Comparison of ENCODE assay signal across 25 cellular contexts in the genomic region with DNA sequence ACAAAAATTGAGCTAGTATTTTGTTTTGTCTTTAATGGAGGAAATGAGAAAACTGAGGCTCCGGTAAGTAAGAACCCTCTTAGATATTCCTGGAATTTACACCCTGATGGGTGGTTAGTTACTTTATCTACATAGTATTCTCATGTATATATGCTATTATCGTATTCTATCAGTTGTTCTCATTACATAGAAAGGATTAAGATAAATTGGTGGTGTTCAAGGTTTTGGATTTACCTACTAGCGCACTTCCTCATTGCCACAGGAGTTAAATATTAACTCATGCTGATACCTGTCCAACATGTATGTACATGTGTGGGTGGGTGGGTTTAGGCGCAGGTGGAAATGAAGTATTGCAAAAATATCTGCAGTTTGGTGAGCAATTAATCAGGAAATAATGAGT.
DNase-seq lines count a peak whose midpoint lies in the region; ATAC-seq, FAIRE-seq and TF ChIP-seq lines count a peak whose summit lies in the region.
"Had no signal": no experiment of that assay in that cellular context is flagged by ENCODE, and none has a peak within 500 bp of the region (broad histone marks: within the 10 kb centered on the region; RNA-seq: fewer than 3 reads in every experiment).

No MANE protein-coding gene starts in this region.

- H3K9ac ChIP-seq in HUES6 (ENCODE audit: low read length) (no peak overlapping the region), H1 (replicated peaks in 1 of 4; ENCODE audit: extremely low read depth in 1 of 4, low read depth in 3 of 4, low read length in 3 of 4) (no peak overlapping the region), mesenchymal stem cell (ENCODE audit: low read length) (peak overlapping the region; percentile 68)

- WGBS in A549 (ENCODE audit: missing lambda C conversion rate): 74% methylated on average over 4 of the region's 4 CpGs
- 76% methylated on average over 4 of the region's 4 CpGs; no CpG with 5 or more reads in 1 of the 2 experiments for WGBS in H1 (ENCODE audit: extremely low coverage in 1 of 2, insufficient coverage in 1 of 2, insufficient read length in 1 of 2, insufficient replicate concordance in 2 of 2, low coverage in 1 of 2, low lambda C conversion rate in 2 of 2, missing lambda C conversion rate in 1 of 2), 2 experiments
- 77% methylated on average over 2 of the region's 4 CpGs for WGBS in mesenchymal stem cell

- H4K8ac ChIP-seq in H1 (ENCODE audit: extremely low read depth, insufficient read depth, low read length) (no peak overlapping the region), mesenchymal stem cell (ENCODE audit: low read length) (peak overlapping the region; percentile 60)

- H2AFZ ChIP-seq in H1 (ENCODE audit: low read length) (no peak overlapping the region), mesenchymal stem cell (ENCODE audit: low read depth, low read length) (no peak overlapping the region)

- FAIRE-seq in A549 (lab: Jason Lieb, UNC): no peak
- no peak for FAIRE-seq in H1 (lab: Jason Lieb, UNC)
- FAIRE-seq: A204.1, pancreas had no signal

- H3K27ac ChIP-seq in A549: peak overlapping the region in 1 of 2 experiments; percentile 35; a peak in 3 of 6 replicates
- H3K27ac ChIP-seq in HUES6 (ENCODE audit: low read depth, low read length): peak overlapping the region; percentile 38; the same call in 1 of the 2 replicates
- no peak overlapping the region for H3K27ac ChIP-seq in H1 (ENCODE audit: low read depth, low read length)
- H3K27ac ChIP-seq in mesenchymal stem cell (ENCODE audit: low read length, poor library complexity, severe bottlenecking): peak overlapping the region; percentile 64
- H3K27ac ChIP-seq: gastroesophageal sphincter, pancreas had no signal

- POLR2A ChIA-PET in A549 (lab: Yijun Ruan, JAX) (no interaction called here), H1 (lab: Charles Lee; ENCODE audit: partially characterized antibody) (no interaction called here)

- H2BK120ac ChIP-seq in H1 (replicated peaks; ENCODE audit: low read depth, low read length): no peak overlapping the region
- H2BK120ac ChIP-seq in mesenchymal stem cell (ENCODE audit: low read depth, low read length): no peak overlapping the region

- H2BK15ac ChIP-seq in H1 (ENCODE audit: low read length): no peak overlapping the region
- H2BK15ac ChIP-seq in mesenchymal stem cell (ENCODE audit: low read depth, poor library complexity, severe bottlenecking): no peak overlapping the region

- TF ChIP-seq EP300 in A549 (IDR thresholded peaks at IDR 0.05) (no peak), H1 (IDR thresholded peaks at IDR 0.05; ENCODE audit: borderline replicate concordance in 1 of 2, low read depth in 2 of 2, low read length in 2 of 2) (no peak)

- H2AK5ac ChIP-seq in H1 (ENCODE audit: low read depth, low read length): no peak overlapping the region
- no peak overlapping the region for H2AK5ac ChIP-seq in mesenchymal stem cell (ENCODE audit: low read length, severe bottlenecking)

- H3K23me2 ChIP-seq in H1 (ENCODE audit: low read depth, low read length): no peaks in the 10 kb centered on the region

- ATAC-seq in A549: no peak; a peak in 3 of 6 replicates
- ATAC-seq in HG03565 (IDR thresholded peaks at IDR 0.05; ENCODE audit: unreplicated experiment): no peak
- ATAC-seq: gastroesophageal sphincter; naive thymus-derived CD8-positive, alpha-beta T cell; right cardiac atrium had no signal

- H2BK5ac ChIP-seq in H1 (ENCODE audit: low read depth, low read length) (no peak overlapping the region), mesenchymal stem cell (ENCODE audit: low read depth, low read length, poor library complexity, severe bottlenecking) (no peak overlapping the region)

- no peak overlapping the region for H3K23ac ChIP-seq in H1 (ENCODE audit: insufficient read length)
- no peak overlapping the region for H3K23ac ChIP-seq in mesenchymal stem cell (ENCODE audit: low read length in 2 of 2)

- H3K27me3 ChIP-seq in HUES6 (ENCODE audit: control insufficient read depth, insufficient read depth, low read length) (no peaks in the 10 kb centered on the region), H1 (replicated peaks in 1 of 4; ENCODE audit: control insufficient read depth in 3 of 4, extremely low read depth in 1 of 4, insufficient read depth in 3 of 4, low read length in 3 of 4) (no peaks in the 10 kb centered on the region), mesenchymal stem cell (ENCODE audit: control insufficient read depth in 1 of 2, insufficient read depth in 1 of 2, low read length in 2 of 2) (no peaks in the 10 kb centered on the region)
- H3K27me3 ChIP-seq: gastroesophageal sphincter had no signal

- TF ChIP-seq CTCF in A549 (IDR thresholded peaks at IDR 0.05) (no peak), H1 (IDR thresholded peaks at IDR 0.05; ENCODE audit: control extremely low read depth in 1 of 3, insufficient read depth in 1 of 3, low read depth in 1 of 3, low read length in 3 of 3) (no peak)

- CTCF ChIA-PET in A549 (lab: Yijun Ruan, JAX) (interaction anchor here (1.5 kb wide), 1 partner anchor 246 kb away, joined by 3 read pairs; no protein-coding TSS in a partner anchor), H1 (lab: Charles Lee; ENCODE audit: partially characterized antibody) (interaction anchor here (2.2 kb wide), 1 partner anchor 16 kb away, joined by 5 read pairs; no protein-coding TSS in a partner anchor)

- peaks cover 8% of the 10 kb centered on the region; the same call in 1 of the 3 replicates for H3K9me3 ChIP-seq in A549
- H3K9me3 ChIP-seq in HUES6 (ENCODE audit: control insufficient read depth, insufficient read depth, low read depth, low read length): peaks cover 17% of the 10 kb centered on the region
- H3K9me3 ChIP-seq in H1 (ENCODE audit: insufficient read depth in 2 of 2, low read depth in 1 of 2, low read length in 1 of 2): peaks cover 0 to 11% of the 10 kb centered on the region in 2 experiments; a peak in 1 of 4 replicates
- no peaks in the 10 kb centered on the region for H3K9me3 ChIP-seq in mesenchymal stem cell (ENCODE audit: control insufficient read depth, low read length)
- H3K9me3 ChIP-seq: HAP-1, pancreas had no signal

- H3K18ac ChIP-seq in H1 (ENCODE audit: extremely low read depth, low read length) (no peak overlapping the region), mesenchymal stem cell (ENCODE audit: low read depth in 1 of 2, low read length in 2 of 2) (no peak overlapping the region)

- H2BK20ac ChIP-seq in H1 (ENCODE audit: low read length): no peak overlapping the region

- H4K5ac ChIP-seq in H1 (ENCODE audit: insufficient read length, low read depth, low read length): no peak overlapping the region

- no peaks in the 10 kb centered on the region for H3K79me1 ChIP-seq in H1 (ENCODE audit: low read depth, low read length)
- H3K79me1 ChIP-seq in mesenchymal stem cell (replicated peaks; ENCODE audit: low read length, poor library complexity, severe bottlenecking): peaks cover 1% of the 10 kb centered on the region

- H4K91ac ChIP-seq in H1 (replicated peaks; ENCODE audit: insufficient read length, low read length) (no peak overlapping the region), mesenchymal stem cell (ENCODE audit: low read length) (no peak overlapping the region)

- no peaks in the 10 kb centered on the region for H4K20me1 ChIP-seq in H1 (replicated peaks in 1 of 2; ENCODE audit: control insufficient read depth in 1 of 2, insufficient read depth in 2 of 2, low read length in 2 of 2)

- H3K4ac ChIP-seq in H1 (replicated peaks; ENCODE audit: insufficient read length, low read depth, low read length) (no peak overlapping the region), mesenchymal stem cell (ENCODE audit: low read depth in 1 of 2, low read length in 2 of 2) (no peak overlapping the region)

- TF ChIP-seq POLR2A in A549 (IDR thresholded peaks at IDR 0.05; ENCODE audit: low read length): no peak
- no peak for TF ChIP-seq POLR2A in H1 (IDR thresholded peaks at IDR 0.05; ENCODE audit: control extremely low read depth in 1 of 2, low read depth in 2 of 2, low read length in 2 of 2)

- DNase-seq in A549 (ENCODE audit: low read depth in 1 of 2, low spot score in 1 of 2) (no peak), H1 (ENCODE audit: low read depth in 1 of 2, low spot score in 2 of 2) (no peak), mesenchymal stem cell (no peak), epidermal melanocyte (ENCODE audit: insufficient read length, low spot score) (no peak), GM19238 (ENCODE audit: insufficient read length, low spot score) (no peak), DMS 273 (lab: John Stamatoyannopoulos, UW; ENCODE audit: unreplicated experiment) (no peak)
- DNase-seq: activated CD8-positive, alpha-beta memory T cell treated with anti-CD3 and anti-CD28 coated beads for 24 hours; activated naive CD4-positive, alpha-beta T cell treated with Interleukin-2 at 50 U/mL for 16 hours; activated T-cell treated with anti-CD3 and anti-CD28 coated beads, Interleukin-2, amount 50 U/mL, for 48 hours; central memory CD4-positive, alpha-beta T cell; naive thymus-derived CD8-positive, alpha-beta T cell; NCI-H1092 treated with DMSO at 0.1 percent for 48 hours; NCI-H2029; NCI-H345; NCI-H82; pancreas; right cardiac atrium; SIG-M5; stimulated activated CD4-positive, alpha-beta T cell treated with anti-CD3 and anti-CD28 coated beads, Interleukin-15, amount 100 ng/mL, for 24 hours; trophoblast cell had no signal

- H3K56ac ChIP-seq in H1 (replicated peaks; ENCODE audit: insufficient read length, low read depth, low read length): no peak overlapping the region

- H3K14ac ChIP-seq in H1 (ENCODE audit: insufficient read length) (no peak overlapping the region), mesenchymal stem cell (ENCODE audit: low read length in 2 of 2) (no peak overlapping the region)

- no peak overlapping the region; the same call in 1 of the 2 replicates for H2BK12ac ChIP-seq in H1 (ENCODE audit: low read depth, low read length)
- H2BK12ac ChIP-seq in mesenchymal stem cell (ENCODE audit: low read length in 2 of 2): no peak overlapping the region

- H3K4me2 ChIP-seq in A549 (peak overlapping the region; percentile 20), H1 (ENCODE audit: insufficient read depth in 1 of 2, low read depth in 2 of 2, low read length in 2 of 2) (no peak overlapping the region), mesenchymal stem cell (ENCODE audit: low read length, poor library complexity, severe bottlenecking) (no peak overlapping the region)

- TF ChIP-seq RAD21 in A549 (conservative IDR thresholded peaks at IDR 0.05 in 1 of 2, IDR thresholded peaks at IDR 0.05 in 1 of 2) (no peak), H1 (IDR thresholded peaks at IDR 0.05 in 1 of 2, conservative IDR thresholded peaks at IDR 0.05 in 1 of 2; ENCODE audit: low read depth in 2 of 2, low read length in 2 of 2) (no peak)

- H3K4me1 ChIP-seq in A549 (peaks cover 43% of the 10 kb centered on the region), HUES6 (ENCODE audit: control insufficient read depth, insufficient read depth, low read length) (no peaks in the 10 kb centered on the region), H1 (replicated peaks in 1 of 4; ENCODE audit: control insufficient read depth in 3 of 4, insufficient read depth in 4 of 4, low read length in 3 of 4) (no peaks in the 10 kb centered on the region), mesenchymal stem cell (ENCODE audit: control insufficient read depth, insufficient read depth, low read depth, low read length) (no peaks in the 10 kb centered on the region)
- H3K4me1 ChIP-seq: gastroesophageal sphincter, HAP-1 had no signal

- H3K36me3 ChIP-seq in HUES6 (ENCODE audit: control insufficient read depth, insufficient read depth, low read length) (no peaks in the 10 kb centered on the region), H1 (ENCODE audit: control insufficient read depth in 2 of 4, insufficient read depth in 4 of 4, low read length in 3 of 4) (peaks cover 0 to 3% (median 0%) of the 10 kb centered on the region in 4 experiments; a peak in 1 of 8 replicates), mesenchymal stem cell (ENCODE audit: control insufficient read depth in 1 of 2, insufficient read depth in 2 of 2, low read depth in 1 of 2, low read length in 2 of 2) (peaks cover 0 to 12% of the 10 kb centered on the region in 2 experiments)
- H3K36me3 ChIP-seq: gastroesophageal sphincter, HAP-1, pancreas had no signal

- H3K79me2 ChIP-seq in H1 (ENCODE audit: control insufficient read depth in 1 of 2, insufficient read depth in 2 of 2, low read length in 2 of 2): peaks cover 0 to 15% of the 10 kb centered on the region in 2 experiments; a peak in 3 of 4 replicates

- no peak overlapping the region for H3K4me3 ChIP-seq in A549
- H3K4me3 ChIP-seq in HUES6 (ENCODE audit: low read depth, low read length): no peak overlapping the region
- H3K4me3 ChIP-seq in H1 (ENCODE audit: extremely low read depth in 1 of 4, insufficient read depth in 2 of 4, low read depth in 3 of 4, low read length in 4 of 4): peak overlapping the region in 1 of 4 experiments; percentile 11; a peak in 1 of 8 replicates
- H3K4me3 ChIP-seq in mesenchymal stem cell (ENCODE audit: insufficient read depth in 1 of 2, low read depth in 1 of 2, low read length in 2 of 2): no peak overlapping the region
- H3K4me3 ChIP-seq: gastroesophageal sphincter, HAP-1, pancreas had no signal
